37 cellular contexts compared by ENCODE assay signal in the genomic region with DNA sequence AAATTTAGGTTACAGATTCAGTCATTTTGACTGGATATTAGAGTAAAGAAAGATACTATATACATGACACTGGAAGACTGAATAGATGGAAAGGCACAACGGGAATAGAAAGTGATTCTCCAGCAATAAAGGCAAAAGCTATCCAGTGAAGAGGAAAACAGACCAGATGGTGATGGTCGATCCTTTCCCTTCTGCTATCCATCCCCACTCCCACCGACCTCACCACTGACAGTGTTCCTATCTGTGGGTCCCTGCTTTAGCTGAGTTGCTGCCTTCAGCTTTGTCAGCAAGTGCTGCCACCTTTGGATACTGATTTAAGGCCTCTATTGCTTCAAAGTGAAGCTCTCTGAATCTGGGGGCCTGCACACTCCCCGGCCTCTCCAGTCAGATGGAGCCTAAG. TPM values are rescaled to one million over a fixed set of nuclear protein-coding genes. Genes with fewer than 3 reads are reported as not detected.
"Had no signal": no experiment of that assay in that cellular context is flagged by ENCODE, and none has a peak within 500 bp of the region (broad histone marks: within the 10 kb centered on the region; RNA-seq: fewer than 3 reads in every experiment).

No MANE protein-coding gene starts in this region.

- DNase-seq: activated B cell treated with CpG ODN at 0.5 μM for 24 hours; activated CD4-positive, alpha-beta memory T cell treated with anti-CD3 and anti-CD28 coated beads for 36 hours; activated CD4-positive, alpha-beta T cell treated with anti-CD3 and anti-CD28 coated beads for 4 hours; activated CD4-positive, alpha-beta T cell treated with anti-CD3 and anti-CD28 coated beads, Interleukin-2, amount 50 U/mL, for 1 hour; activated CD4-positive, CD25-positive, alpha-beta regulatory T cell treated with anti-CD3 and anti-CD28 coated beads, Interleukin-2, amount 50 U/mL, for 72 hours; activated CD8-positive, alpha-beta memory T cell treated with anti-CD3 and anti-CD28 coated beads, Interleukin-2, amount 50 U/mL, for 4 hours; activated gamma-delta T cell treated with Interleukin-2 at 50 U/mL for 16 hours; activated naive CD4-positive, alpha-beta T cell treated with anti-CD3 and anti-CD28 coated beads for 36 hours; activated T-cell treated with anti-CD3 and anti-CD28 coated beads for 4 hours; activated T-cell treated with anti-CD3 and anti-CD28 coated beads, Interleukin-2, amount 50 U/mL, for 4 hours; adrenal gland; body of pancreas; caudate nucleus; cerebellar nuclear complex; Karpas-422; KBM-7; NCI-H1105; NCI-H1417 treated with DMSO at 0.1 percent for 48 hours; NCI-H2029; NCI-H2171; NCI-H2227 treated with DMSO at 0.1 percent for 48 hours; NCI-H446; NCI-H510A treated with DMSO at 0.1 percent for 48 hours; NCI-H526 treated with DMSO at 0.1 percent for 48 hours; NK-92 treated with Interleukin-12 subunit alpha and Interleukin-12 subunit beta, amount 100 ng/mL, for 24 hours; PC-3; Peyer's patch; RPMI8226; SHP77 treated with DMSO at 0.1 percent for 48 hours; SK-N-SH; T-cell; T-helper 17 cell; T-helper 9 cell had no signal

- H3K4me1 Mint-ChIP-seq: T-cell had no signal

- H3K4me1 ChIP-seq: adrenal gland, Peyer's patch, SJSA1 had no signal

- ATAC-seq: activated naive CD4-positive, alpha-beta T cell treated with anti-CD3 and anti-CD28 coated beads, Interleukin-2, amount 50 U/mL, for 72 hours; activated T-cell treated with anti-CD3 and anti-CD28 coated beads, Interleukin-2, amount 50 U/mL, for 4 hours; body of pancreas; PC-3; T-cell; T-helper 17 cell had no signal

- H3K9me3 ChIP-seq: adrenal gland, body of pancreas, Peyer's patch, SJSA1, SK-N-SH had no signal

- H3K36me3 Mint-ChIP-seq: activated CD4-positive, alpha-beta memory T cell treated with anti-CD3 and anti-CD28 coated beads for 36 hours; activated naive CD4-positive, alpha-beta T cell treated with anti-CD3 and anti-CD28 coated beads, Interleukin-2, amount 50 U/mL, for 72 hours; T-cell had no signal

- H3K9me3 Mint-ChIP-seq: activated B cell treated with CpG ODN at 0.5 μM for 24 hours; activated CD4-positive, alpha-beta memory T cell treated with anti-CD3 and anti-CD28 coated beads for 36 hours; activated naive CD4-positive, alpha-beta T cell treated with anti-CD3 and anti-CD28 coated beads for 36 hours; activated naive CD4-positive, alpha-beta T cell treated with anti-CD3 and anti-CD28 coated beads, Interleukin-2, amount 50 U/mL, for 72 hours; activated T-cell treated with anti-CD3 and anti-CD28 coated beads, Interleukin-2, amount 50 U/mL, for 4 hours; activated T-helper 1 cell treated with anti-CD3 and anti-CD28 coated beads, Interleukin-12 subunit alpha, Interleukin-12 subunit beta, Interleukin-2, Interleukin-4 antibody, amounts not matched to agents 30 ng/mL and 10 ng/mL and 1 ng/mL, durations not matched to agents 14 hours and 24 hours and 36 hours; T-cell had no signal

- H3K36me3 ChIP-seq: adrenal gland, Peyer's patch, SJSA1 had no signal

- H3K4me3 ChIP-seq: adrenal gland, body of pancreas, Peyer's patch, SJSA1 had no signal

- H3K4me3 Mint-ChIP-seq: activated B cell treated with CpG ODN at 0.5 μM for 24 hours; activated CD4-positive, alpha-beta memory T cell treated with anti-CD3 and anti-CD28 coated beads for 36 hours; activated naive CD4-positive, alpha-beta T cell treated with anti-CD3 and anti-CD28 coated beads for 36 hours; activated T-cell treated with anti-CD3 and anti-CD28 coated beads, Interleukin-2, amount 50 U/mL, for 4 hours; activated T-helper 1 cell treated with anti-CD3 and anti-CD28 coated beads, Interleukin-12 subunit alpha, Interleukin-12 subunit beta, Interleukin-2, Interleukin-4 antibody, amounts not matched to agents 30 ng/mL and 10 ng/mL and 1 ng/mL, durations not matched to agents 14 hours and 24 hours and 36 hours; T-cell; T-helper 17 cell had no signal

- H3K27me3 ChIP-seq: adrenal gland, body of pancreas, Peyer's patch had no signal

- H3K27ac Mint-ChIP-seq: activated B cell treated with CpG ODN at 0.5 μM for 24 hours; activated CD4-positive, alpha-beta memory T cell treated with anti-CD3 and anti-CD28 coated beads for 36 hours; activated naive CD4-positive, alpha-beta T cell treated with anti-CD3 and anti-CD28 coated beads for 36 hours; activated naive CD4-positive, alpha-beta T cell treated with anti-CD3 and anti-CD28 coated beads, Interleukin-2, amount 50 U/mL, for 72 hours; activated T-helper 1 cell treated with anti-CD3 and anti-CD28 coated beads, Interleukin-12 subunit alpha, Interleukin-12 subunit beta, Interleukin-2, Interleukin-4 antibody, amounts not matched to agents 30 ng/mL and 10 ng/mL and 1 ng/mL, durations not matched to agents 14 hours and 24 hours and 36 hours; T-cell; T-helper 17 cell had no signal

- H3K4me2 ChIP-seq: SK-N-SH had no signal

- H3K27ac ChIP-seq: adrenal gland, body of pancreas, Peyer's patch, SJSA1, VCaP had no signal

- H3K9ac ChIP-seq: SK-N-SH had no signal

RNA-seq across cellular contexts. Expression of a gene that starts 32.4 kb away (rescaled TPM):
- total RNA-seq: activated naive CD4-positive, alpha-beta T cell treated with anti-CD3 and anti-CD28 coated beads for 36 hours; activated T-helper 1 cell treated with anti-CD3 and anti-CD28 coated beads, Interleukin-12 subunit alpha, Interleukin-12 subunit beta, Interleukin-2, Interleukin-4 antibody, amounts not matched to agents 30 ng/mL and 10 ng/mL and 1 ng/mL, durations not matched to agents 14 hours and 24 hours and 36 hours; PC-3 had no signal
